9 cellular contexts compared by ENCODE assay signal in genomic region chr6:41536884-41537347, GRCh38. TPM values are rescaled to one million over a fixed set of nuclear protein-coding genes. Genes with fewer than 3 reads are reported as not detected.
DNase-seq lines count a peak whose midpoint lies in the region; ATAC-seq and TF ChIP-seq lines count a peak whose summit lies in the region.
"Had no signal": no experiment of that assay in that cellular context is flagged by ENCODE, and none has a peak within 500 bp of the region (broad histone marks: within the 10 kb centered on the region; RNA-seq: fewer than 3 reads in every experiment).

No MANE protein-coding gene starts in this region.

- CTCF ChIA-PET in HEK293 (lab: Yijun Ruan, JAX) = interaction anchor here (0.6 to 1.4 kb wide), 2 partner anchors 111 to 112 kb away, joined by 3 to 4 read pairs; no protein-coding TSS in a partner anchor

- no peak for ATAC-seq in GM18870 (IDR thresholded peaks at IDR 0.05; ENCODE audit: unreplicated experiment)
- no peak for ATAC-seq in GM21515 (IDR thresholded peaks at IDR 0.05; ENCODE audit: unreplicated experiment)

- POLR2A ChIA-PET in HEK293 (lab: Yijun Ruan, JAX) = no interaction called here

- H3K9me3 ChIP-seq in HEK293 (ENCODE audit: control insufficient read depth, insufficient read depth, low read depth, low read length) (no peaks in the 10 kb centered on the region), parathyroid adenoma (ENCODE audit: control insufficient read depth, low read length) (no peaks in the 10 kb centered on the region)

- peak overlapping the region; percentile 11 for H3K4me2 ChIP-seq in parathyroid adenoma (ENCODE audit: low read length)

- no peaks in the 10 kb centered on the region for H3K9me3 Mint-ChIP-seq in nephron progenitor cell

- no peaks in the 10 kb centered on the region for H3K36me3 ChIP-seq in HEK293 (ENCODE audit: control insufficient read depth in 2 of 2, insufficient read depth in 1 of 2, low read length in 2 of 2)
- H3K36me3 ChIP-seq in parathyroid adenoma (ENCODE audit: control insufficient read depth, insufficient read depth, low read length) = no peaks in the 10 kb centered on the region

- no peaks in the 10 kb centered on the region for H3K36me3 Mint-ChIP-seq in nephron progenitor cell (ENCODE audit: low read depth)

- H3K27ac ChIP-seq in HEK293 (ENCODE audit: extremely low read depth, low read depth, low read length) = no peak overlapping the region; the same call in 1 of the 2 replicates
- no peak overlapping the region for H3K27ac ChIP-seq in parathyroid adenoma

- H3K9ac ChIP-seq in parathyroid adenoma = no peak overlapping the region

- H3K4me1 ChIP-seq in HEK293 (ENCODE audit: control insufficient read depth, insufficient read depth, low read length) (peaks cover 22% of the 10 kb centered on the region), parathyroid adenoma (peaks cover 12% of the 10 kb centered on the region)

- H2AFZ ChIP-seq in parathyroid adenoma = peak overlapping the region; percentile 63

- H3K4me3 ChIP-seq in HEK293 (ENCODE audit: low read depth, low read length) (no peak overlapping the region), parathyroid adenoma (ENCODE audit: low read depth, low read length) (no peak overlapping the region)

- H3K27me3 Mint-ChIP-seq in nephron progenitor cell (ENCODE audit: low read depth, poor library complexity) = peaks cover 84% of the 10 kb centered on the region

- H3K4me1 Mint-ChIP-seq in nephron progenitor cell = peaks cover 66% of the 10 kb centered on the region

- TF ChIP-seq CTCF in HEK293 (tag by site-specific recombination; IDR thresholded peaks at IDR 0.05) (no peak), parathyroid adenoma (IDR thresholded peaks at IDR 0.05) (no peak), nephron progenitor cell (IDR thresholded peaks at IDR 0.05) (no peak)

- H3K79me2 ChIP-seq in parathyroid adenoma = no peaks in the 10 kb centered on the region

- DNase-seq in NCI-H2196 treated with DMSO at 0.1 percent for 48 hours (lab: John Stamatoyannopoulos, UW; ENCODE audit: unreplicated experiment) (peak; percentile 91), cerebellum (ENCODE audit: low spot score) (peak; percentile 17), nephron progenitor cell (no peak)
- no peak for DNase-seq in NK-92 treated with Interleukin-12 subunit alpha and Interleukin-12 subunit beta, amount 100 ng/mL, for 24 hours (lab: John Stamatoyannopoulos, UW)
- DNase-seq: activated T-cell treated with anti-CD3 and anti-CD28 coated beads for 4 hours had no signal

- H3K27me3 ChIP-seq in parathyroid adenoma (ENCODE audit: control insufficient read depth, insufficient read depth, low read length) = no peaks in the 10 kb centered on the region

- no peak overlapping the region for H3K27ac Mint-ChIP-seq in nephron progenitor cell

- no peak overlapping the region for H3K4me3 Mint-ChIP-seq in nephron progenitor cell

TF ChIP-seq in HEK293, 187 proteins besides CTCF, POLR2A, EP300 and RAD21 (continues in another document):
- TF ChIP-seq ZBTB26 (tag by site-specific recombination; optimal IDR thresholded peaks at IDR 0.05) = no peak
- TF ChIP-seq ZNF623 (tag by site-specific recombination; IDR thresholded peaks at IDR 0.05) = no peak
- TF ChIP-seq ZFHX2 (tag by site-specific recombination; conservative IDR thresholded peaks at IDR 0.05) = peak; percentile 88
- no peak for TF ChIP-seq ZNF596 (tag by site-specific recombination; IDR thresholded peaks at IDR 0.05)
- peak; percentile 42; the same call in 1 of the 2 replicates for TF ChIP-seq BCL6B (tag by site-specific recombination; IDR thresholded peaks at IDR 0.05)
- TF ChIP-seq ZNF658 (tag by site-specific recombination; IDR thresholded peaks at IDR 0.05) = no peak
- TF ChIP-seq ZNF10 (tag by site-specific recombination; IDR thresholded peaks at IDR 0.05) = 0 out of 2 replicates have a peak, but pooled peaks have one; percentile 42
- no peak for TF ChIP-seq ZNF184 (tag by site-specific recombination; IDR thresholded peaks at IDR 0.05)
- 0 out of 2 replicates have a peak, but pooled peaks have one; percentile 17 for TF ChIP-seq KLF17 (tag by site-specific recombination; IDR thresholded peaks at IDR 0.05)
- peak; percentile 81 for TF ChIP-seq EGR2 (tag by site-specific recombination; IDR thresholded peaks at IDR 0.05; ENCODE audit: low read depth)
- peak; percentile 94 for TF ChIP-seq PRDM10 (tag by site-specific recombination; IDR thresholded peaks at IDR 0.05)
- 0 out of 2 replicates have a peak, but pooled peaks have one; percentile 10 for TF ChIP-seq KLF1 (tag by site-specific recombination; IDR thresholded peaks at IDR 0.05)
- TF ChIP-seq ZNF624 (tag by site-specific recombination; IDR thresholded peaks at IDR 0.05) = 0 out of 2 replicates have a peak, but pooled peaks have one; percentile 11
- TF ChIP-seq PATZ1 (tag by site-specific recombination; IDR thresholded peaks at IDR 0.05) = 0 out of 2 replicates have a peak, but pooled peaks have one; percentile 26
- peak; percentile 60 for TF ChIP-seq ZBTB17 (tag by site-specific recombination; IDR thresholded peaks at IDR 0.05)
- TF ChIP-seq MZF1 (tag by site-specific recombination; IDR thresholded peaks at IDR 0.05; ENCODE audit: borderline replicate concordance) = no peak
- 0 out of 2 replicates have a peak, but pooled peaks have one; percentile 14 for TF ChIP-seq ZBTB8A (tag by site-specific recombination; IDR thresholded peaks at IDR 0.05)

RNA-seq across cellular contexts. Expression of gene FOXP4, which starts 9.3 kb away (rescaled TPM):
- total RNA-seq in cerebellum = 9.2 TPM

Comparison
In these comparisons a context has a peak if more than half of its experiments do, and no peak if none do; other contexts are left out.
1. DNase-seq: peak in NCI-H2196 treated with DMSO at 0.1 percent for 48 hours (single experiment) and cerebellum (single experiment); none in NK-92 treated with Interleukin-12 subunit alpha and Interleukin-12 subunit beta, amount 100 ng/mL, for 24 hours (single experiment) and nephron progenitor cell (single experiment).